8 cellular contexts compared by ENCODE assay signal in genomic region chr1:116597388-116597787, GRCh38. TPM values are rescaled to one million over a fixed set of nuclear protein-coding genes. Genes with fewer than 3 reads are reported as not detected.
DNase-seq lines count a peak whose midpoint lies in the region; ATAC-seq and TF ChIP-seq lines count a peak whose summit lies in the region.
"Not testable (repeated sequence)": the region's sequence is repeated elsewhere in the genome, so short reads cannot be mapped to it uniquely, and the experiment has no call there.

No MANE protein-coding gene starts in this region.

- H3K36me3 ChIP-seq in transverse colon: not testable (repeated sequence)

- H3K4me3 ChIP-seq in transverse colon: not testable (repeated sequence)

- not testable (repeated sequence) for H3K27ac Mint-ChIP-seq in activated T-cell treated with anti-CD3 and anti-CD28 coated beads, Interleukin-2, amount 50 U/mL, for 72 hours

- TF ChIP-seq CTCF in transverse colon (IDR thresholded peaks at IDR 0.05): not testable (repeated sequence)

- H3K9me3 Mint-ChIP-seq in activated T-cell treated with anti-CD3 and anti-CD28 coated beads, Interleukin-2, amount 50 U/mL, for 72 hours: not testable (repeated sequence)

- not testable (repeated sequence) for TF ChIP-seq POLR2A in transverse colon (IDR thresholded peaks at IDR 0.05)

- peak overlapping the region; percentile 0 to 27 for H3K4me3 Mint-ChIP-seq in activated T-cell treated with anti-CD3 and anti-CD28 coated beads, Interleukin-2, amount 50 U/mL, for 72 hours

- not testable (repeated sequence) for H3K36me3 Mint-ChIP-seq in activated T-cell treated with anti-CD3 and anti-CD28 coated beads, Interleukin-2, amount 50 U/mL, for 72 hours (ENCODE audit: insufficient read depth in 2 of 2)

- peak overlapping the region; percentile 61 to 74 (median 68) for H3K27ac ChIP-seq in transverse colon

- WGBS in transverse colon (ENCODE audit: low coverage in 1 of 2), 2 donors: 25 to 40% methylated on average over 1 to 2 of the region's 2 CpGs

- H3K4me1 Mint-ChIP-seq in activated T-cell treated with anti-CD3 and anti-CD28 coated beads, Interleukin-2, amount 50 U/mL, for 72 hours (ENCODE audit: low read depth): peaks cover 37% of the 10 kb centered on the region

- not testable (repeated sequence) for DNase-seq in activated T-cell treated with anti-CD3 and anti-CD28 coated beads, Interleukin-2, amount 50 U/mL, for 72 hours; transverse colon

- ATAC-seq in GM18508 (IDR thresholded peaks at IDR 0.05; ENCODE audit: insufficient read depth, unreplicated experiment) (peak; percentile 68), GM19043 (IDR thresholded peaks at IDR 0.05; ENCODE audit: low read depth, unreplicated experiment) (peak; percentile 73), GM21515 (IDR thresholded peaks at IDR 0.05; ENCODE audit: unreplicated experiment) (peak; percentile 67), HG02759 (IDR thresholded peaks at IDR 0.05; ENCODE audit: unreplicated experiment) (peak; percentile 84), HG03066 (IDR thresholded peaks at IDR 0.05; ENCODE audit: low read depth, unreplicated experiment) (peak; percentile 61), HG03442 (IDR thresholded peaks at IDR 0.05; ENCODE audit: unreplicated experiment) (peak; percentile 69)
- ATAC-seq in activated T-cell treated with anti-CD3 and anti-CD28 coated beads, Interleukin-2, amount 50 U/mL, for 72 hours (replicated peaks in 1 of 2): peak; percentile 78 to 79

- in situ Hi-C loops in transverse colon (cut with MboI; ENCODE audit: low pct_ligation_motif_present in 1 of 4, low pct_unique_long_range_greater_than_20kb in 1 of 4, low sequenced_read_pairs in 3 of 4): loop anchor here in 3 of 4 donors (25.0 kb wide), 2 partner anchors 440 to 465 kb away; partner anchors contain the start of gene TTF2 (in 1 of the 3)

- peaks cover 7 to 42% (median 23%) of the 10 kb centered on the region in 4 donors for H3K4me1 ChIP-seq in transverse colon

- TF ChIP-seq EP300 in transverse colon (IDR thresholded peaks at IDR 0.05; ENCODE audit: low read depth): not testable (repeated sequence)

- intact Hi-C loops in transverse colon (cut with DNase I; ENCODE audit: low total_unique reads): not testable (repeated sequence)

- H3K27me3 ChIP-seq in transverse colon: not testable (repeated sequence)

- not testable (repeated sequence) for H3K27me3 Mint-ChIP-seq in activated T-cell treated with anti-CD3 and anti-CD28 coated beads, Interleukin-2, amount 50 U/mL, for 72 hours (ENCODE audit: low read depth)

- H3K9me3 ChIP-seq in transverse colon: not testable (repeated sequence)

RNA-seq across cellular contexts. Expression of gene CD58, which starts 26.6 kb away (rescaled TPM):
- total RNA-seq in activated T-cell treated with anti-CD3 and anti-CD28 coated beads, Interleukin-2, amount 50 U/mL, for 72 hours: 10 to 100 TPM; 15.4 to 32.7 TPM
- total RNA-seq in transverse colon: 10 to 100 TPM in 3 of 4 donors, 1 to 10 TPM in 1; 1.8 to 48.7 (median 32.7) TPM
